In genomic region chr5:159963967-159964366, GRCh38 we compare ENCODE assay signal across 39 cellular contexts. TPM values are rescaled to one million over a fixed set of nuclear protein-coding genes. Genes with fewer than 3 reads are reported as not detected.
"Had no signal": no experiment of that assay in that cellular context is flagged by ENCODE, and none has a peak within 500 bp of the region (broad histone marks: within the 10 kb centered on the region; RNA-seq: fewer than 3 reads in every experiment).

No MANE protein-coding gene starts in this region.

- H3K36me3 ChIP-seq: adrenal gland, ascending aorta, brain microvascular endothelial cell, breast epithelium, cardiac muscle cell had no signal

- ATAC-seq: activated naive CD4-positive, alpha-beta T cell treated with anti-CD3 and anti-CD28 coated beads, Interleukin-2, amount 50 U/mL, for 72 hours; activated naive CD8-positive, alpha-beta T cell treated with anti-CD3 and anti-CD28 coated beads, Interleukin-2, amount 50 U/mL, for 24 hours; activated T-cell treated with anti-CD3 and anti-CD28 coated beads, Interleukin-2, amount 50 U/mL, for 4 hours; activated T-cell treated with anti-CD3 and anti-CD28 coated beads, Interleukin-2, amount 50 U/mL, for 72 hours; activated T-helper 17 cell treated with anti-CD3 and anti-CD28 coated beads, Interleukin-2, amount 50 U/mL, for 72 hours; body of pancreas had no signal

- H3K4me1 ChIP-seq: adrenal gland, body of pancreas, breast epithelium had no signal

- H3K4me3 ChIP-seq: adrenal gland, ascending aorta, body of pancreas, breast epithelium, cardiac muscle cell had no signal

- H3K9me3 ChIP-seq: adrenal gland, ascending aorta, body of pancreas, breast epithelium had no signal

- H3K27ac ChIP-seq: adrenal gland, ascending aorta, body of pancreas, brain microvascular endothelial cell, breast epithelium, cardiac muscle cell had no signal

- H3K4me1 Mint-ChIP-seq: activated naive CD4-positive, alpha-beta T cell treated with anti-CD3 and anti-CD28 coated beads, Interleukin-2, amount 10 ng/mL, durations not matched to agents 7 days and 5 days; activated naive CD4-positive, alpha-beta T cell treated with anti-CD3 and anti-CD28 coated beads, Interleukin-2, amount 50 U/mL, for 24 hours; activated naive CD8-positive, alpha-beta T cell treated with anti-CD3 and anti-CD28 coated beads for 36 hours; activated naive CD8-positive, alpha-beta T cell treated with anti-CD3 and anti-CD28 coated beads, Interleukin-2, amount 50 U/mL, for 24 hours; activated T-helper 17 cell treated with anti-CD3 and anti-CD28 coated beads, Interleukin-2, amount 50 U/mL, for 72 hours; central memory CD8-positive, alpha-beta T cell had no signal

- H3K27me3 ChIP-seq: adrenal gland, ascending aorta, body of pancreas, brain microvascular endothelial cell had no signal

- H3K36me3 Mint-ChIP-seq: activated naive CD4-positive, alpha-beta T cell treated with anti-CD3 and anti-CD28 coated beads, Interleukin-2, amount 10 ng/mL, durations not matched to agents 7 days and 5 days; activated naive CD4-positive, alpha-beta T cell treated with anti-CD3 and anti-CD28 coated beads, Interleukin-2, amount 50 U/mL, for 24 hours; activated naive CD4-positive, alpha-beta T cell treated with anti-CD3 and anti-CD28 coated beads, Interleukin-2, amount 50 U/mL, for 72 hours; activated naive CD8-positive, alpha-beta T cell; activated naive CD8-positive, alpha-beta T cell treated with anti-CD3 and anti-CD28 coated beads for 36 hours; activated naive CD8-positive, alpha-beta T cell treated with anti-CD3 and anti-CD28 coated beads, Interleukin-2, amount 10 ng/mL, durations not matched to agents 7 days and 5 days; brain had no signal

- H3K4me3 Mint-ChIP-seq: activated naive CD4-positive, alpha-beta T cell treated with anti-CD3 and anti-CD28 coated beads for 36 hours; activated naive CD4-positive, alpha-beta T cell treated with anti-CD3 and anti-CD28 coated beads, Interleukin-2, amount 10 ng/mL, durations not matched to agents 7 days and 5 days; activated naive CD4-positive, alpha-beta T cell treated with anti-CD3 and anti-CD28 coated beads, Interleukin-2, amount 50 U/mL, for 24 hours; activated naive CD8-positive, alpha-beta T cell; activated naive CD8-positive, alpha-beta T cell treated with anti-CD3 and anti-CD28 coated beads for 36 hours; activated naive CD8-positive, alpha-beta T cell treated with anti-CD3 and anti-CD28 coated beads, Interleukin-2, amount 10 ng/mL, durations not matched to agents 7 days and 5 days; activated naive CD8-positive, alpha-beta T cell treated with anti-CD3 and anti-CD28 coated beads, Interleukin-2, amount 50 U/mL, for 24 hours; activated T-cell treated with anti-CD3 and anti-CD28 coated beads, Interleukin-2, amount 50 U/mL, for 24 hours; activated T-cell treated with anti-CD3 and anti-CD28 coated beads, Interleukin-2, amount 50 U/mL, for 4 hours; activated T-cell treated with anti-CD3 and anti-CD28 coated beads, Interleukin-2, amount 50 U/mL, for 72 hours; activated T-helper 1 cell treated with anti-CD3 and anti-CD28 coated beads, Interleukin-12 subunit alpha, Interleukin-12 subunit beta, Interleukin-2, Interleukin-4 antibody, amounts not matched to agents 30 ng/mL and 10 ng/mL and 1 ng/mL, durations not matched to agents 14 hours and 24 hours and 36 hours; activated T-helper 17 cell treated with anti-CD3 and anti-CD28 coated beads, Interleukin-2, amount 50 U/mL, for 72 hours; brain; central memory CD8-positive, alpha-beta T cell had no signal

- H3K27ac Mint-ChIP-seq: activated naive CD4-positive, alpha-beta T cell treated with anti-CD3 and anti-CD28 coated beads for 36 hours; activated naive CD4-positive, alpha-beta T cell treated with anti-CD3 and anti-CD28 coated beads, Interleukin-2, amount 10 ng/mL, durations not matched to agents 7 days and 5 days; activated naive CD4-positive, alpha-beta T cell treated with anti-CD3 and anti-CD28 coated beads, Interleukin-2, amount 50 U/mL, for 24 hours; activated naive CD4-positive, alpha-beta T cell treated with anti-CD3 and anti-CD28 coated beads, Interleukin-2, amount 50 U/mL, for 72 hours; activated naive CD8-positive, alpha-beta T cell; activated naive CD8-positive, alpha-beta T cell treated with anti-CD3 and anti-CD28 coated beads for 36 hours; activated naive CD8-positive, alpha-beta T cell treated with anti-CD3 and anti-CD28 coated beads, Interleukin-2, amount 10 ng/mL, durations not matched to agents 7 days and 5 days; activated naive CD8-positive, alpha-beta T cell treated with anti-CD3 and anti-CD28 coated beads, Interleukin-2, amount 50 U/mL, for 24 hours; activated T-cell treated with anti-CD3 and anti-CD28 coated beads, Interleukin-2, amount 50 U/mL, for 24 hours; activated T-cell treated with anti-CD3 and anti-CD28 coated beads, Interleukin-2, amount 50 U/mL, for 72 hours; activated T-helper 1 cell treated with anti-CD3 and anti-CD28 coated beads, Interleukin-12 subunit alpha, Interleukin-12 subunit beta, Interleukin-2, Interleukin-4 antibody, amounts not matched to agents 30 ng/mL and 10 ng/mL and 1 ng/mL, durations not matched to agents 14 hours and 24 hours and 36 hours; activated T-helper 17 cell treated with anti-CD3 and anti-CD28 coated beads, Interleukin-2, amount 50 U/mL, for 72 hours; activated T-helper 2 cell treated with anti-CD3 and anti-CD28 coated beads, Interferon-gamma antibody, Interleukin-2, Interleukin-4, amounts not matched to agents 10 μg/mL and 5 μg/mL and 100 μg/mL, durations not matched to agents 14 hours and 24 hours and 36 hours; brain had no signal

- DNase-seq: activated effector memory CD4-positive, alpha-beta T cell treated with anti-CD3 and anti-CD28 coated beads, Interleukin-2, amount 50 U/mL, for 16 hours; activated effector memory CD4-positive, alpha-beta T cell treated with Interleukin-2 at 50 U/mL for 16 hours; activated gamma-delta T cell; activated gamma-delta T cell treated with Interleukin-2 at 50 U/mL for 16 hours; activated naive CD4-positive, alpha-beta T cell; activated naive CD4-positive, alpha-beta T cell treated with anti-CD3 and anti-CD28 coated beads for 36 hours; activated naive CD4-positive, alpha-beta T cell treated with anti-CD3 and anti-CD28 coated beads, Interleukin-2, amount 10 ng/mL, durations not matched to agents 7 days and 5 days; activated naive CD4-positive, alpha-beta T cell treated with anti-CD3 and anti-CD28 coated beads, Interleukin-2, amount 50 U/mL, for 16 hours; activated naive CD4-positive, alpha-beta T cell treated with Interleukin-2 at 50 U/mL for 16 hours; activated naive CD8-positive, alpha-beta T cell treated with anti-CD3 and anti-CD28 coated beads for 36 hours; activated naive CD8-positive, alpha-beta T cell treated with anti-CD3 and anti-CD28 coated beads, Interleukin-2, amount 10 ng/mL, durations not matched to agents 7 days and 5 days; activated naive CD8-positive, alpha-beta T cell treated with anti-CD3 and anti-CD28 coated beads, Interleukin-2, amount 50 U/mL, for 24 hours; activated T-cell treated with anti-CD3 and anti-CD28 coated beads for 4 hours; activated T-cell treated with anti-CD3 and anti-CD28 coated beads, Interleukin-2, amount 50 U/mL, for 1 hour; activated T-cell treated with anti-CD3 and anti-CD28 coated beads, Interleukin-2, amount 50 U/mL, for 24 hours; activated T-cell treated with anti-CD3 and anti-CD28 coated beads, Interleukin-2, amount 50 U/mL, for 4 hours; activated T-cell treated with anti-CD3 and anti-CD28 coated beads, Interleukin-2, amount 50 U/mL, for 48 hours; activated T-cell treated with anti-CD3 and anti-CD28 coated beads, Interleukin-2, amount 50 U/mL, for 72 hours; amniotic stem cell; amygdala; anterior cingulate cortex; aorta; body of pancreas; brain microvascular endothelial cell; caudate nucleus; central memory CD4-positive, alpha-beta T cell; cerebellar nuclear complex had no signal

- H3K9me3 Mint-ChIP-seq: activated naive CD4-positive, alpha-beta T cell treated with anti-CD3 and anti-CD28 coated beads for 36 hours; activated naive CD4-positive, alpha-beta T cell treated with anti-CD3 and anti-CD28 coated beads, Interleukin-2, amount 10 ng/mL, durations not matched to agents 7 days and 5 days; activated naive CD4-positive, alpha-beta T cell treated with anti-CD3 and anti-CD28 coated beads, Interleukin-2, amount 50 U/mL, for 24 hours; activated naive CD4-positive, alpha-beta T cell treated with anti-CD3 and anti-CD28 coated beads, Interleukin-2, amount 50 U/mL, for 72 hours; activated naive CD8-positive, alpha-beta T cell treated with anti-CD3 and anti-CD28 coated beads for 36 hours; activated naive CD8-positive, alpha-beta T cell treated with anti-CD3 and anti-CD28 coated beads, Interleukin-2, amount 10 ng/mL, durations not matched to agents 7 days and 5 days; activated naive CD8-positive, alpha-beta T cell treated with anti-CD3 and anti-CD28 coated beads, Interleukin-2, amount 50 U/mL, for 24 hours; activated T-cell treated with anti-CD3 and anti-CD28 coated beads, Interleukin-2, amount 50 U/mL, for 24 hours; activated T-cell treated with anti-CD3 and anti-CD28 coated beads, Interleukin-2, amount 50 U/mL, for 4 hours; activated T-cell treated with anti-CD3 and anti-CD28 coated beads, Interleukin-2, amount 50 U/mL, for 72 hours; activated T-helper 1 cell treated with anti-CD3 and anti-CD28 coated beads, Interleukin-12 subunit alpha, Interleukin-12 subunit beta, Interleukin-2, Interleukin-4 antibody, amounts not matched to agents 30 ng/mL and 10 ng/mL and 1 ng/mL, durations not matched to agents 14 hours and 24 hours and 36 hours; activated T-helper 17 cell treated with anti-CD3 and anti-CD28 coated beads, Interleukin-2, amount 50 U/mL, for 72 hours; activated T-helper 2 cell treated with anti-CD3 and anti-CD28 coated beads, Interferon-gamma antibody, Interleukin-2, Interleukin-4, amounts not matched to agents 10 μg/mL and 5 μg/mL and 100 μg/mL, durations not matched to agents 14 hours and 24 hours and 36 hours; brain; central memory CD8-positive, alpha-beta T cell had no signal

RNA-seq across cellular contexts. Expression of gene ADRA1B, which starts 47.7 kb away (rescaled TPM):
- total RNA-seq: activated naive CD4-positive, alpha-beta T cell treated with anti-CD3 and anti-CD28 coated beads for 36 hours; activated naive CD4-positive, alpha-beta T cell treated with anti-CD3 and anti-CD28 coated beads, Interleukin-2, amount 50 U/mL, for 72 hours; activated naive CD8-positive, alpha-beta T cell treated with anti-CD3 and anti-CD28 coated beads for 36 hours; activated naive CD8-positive, alpha-beta T cell treated with anti-CD3 and anti-CD28 coated beads, Interleukin-2, amount 10 ng/mL, durations not matched to agents 7 days and 5 days; activated T-cell treated with anti-CD3 and anti-CD28 coated beads, Interleukin-2, amount 50 U/mL, for 72 hours; activated T-helper 1 cell treated with anti-CD3 and anti-CD28 coated beads, Interleukin-12 subunit alpha, Interleukin-12 subunit beta, Interleukin-2, Interleukin-4 antibody, amounts not matched to agents 30 ng/mL and 10 ng/mL and 1 ng/mL, durations not matched to agents 14 hours and 24 hours and 36 hours; activated T-helper 17 cell treated with anti-CD3 and anti-CD28 coated beads, Interleukin-2, amount 50 U/mL, for 72 hours; activated T-helper 2 cell treated with anti-CD3 and anti-CD28 coated beads, Interferon-gamma antibody, Interleukin-2, Interleukin-4, amounts not matched to agents 10 μg/mL and 5 μg/mL and 100 μg/mL, durations not matched to agents 14 hours and 24 hours and 36 hours had no signal
